In the genomic region with DNA sequence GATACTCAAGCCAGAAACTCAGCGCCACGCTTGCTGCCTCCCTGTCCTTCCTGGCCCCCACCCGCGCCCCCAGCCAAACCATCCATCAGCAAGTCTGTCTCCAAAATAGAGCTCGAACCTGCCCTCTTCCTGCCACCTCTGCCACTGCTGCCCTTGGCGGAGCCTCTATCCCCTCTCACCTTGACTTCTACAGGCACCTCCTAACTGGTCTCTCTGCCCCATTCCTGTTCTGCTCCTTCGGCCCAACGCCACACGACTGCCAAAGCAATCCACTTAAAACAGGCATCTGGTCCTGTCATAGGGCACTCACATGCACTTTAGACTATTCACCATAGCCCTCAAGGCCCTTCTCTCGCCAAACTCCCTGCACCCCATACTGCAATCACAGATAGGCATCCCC, we compare ENCODE assay signal across 12 cellular contexts.
"Had no signal": no experiment of that assay in that cellular context is flagged by ENCODE, and none has a peak within 500 bp of the region (broad histone marks: within the 10 kb centered on the region; RNA-seq: fewer than 3 reads in every experiment).

No MANE protein-coding gene starts in this region.

- H3K4me3 ChIP-seq: adrenal gland, right lobe of liver had no signal

- H3K27ac ChIP-seq: adrenal gland, right lobe of liver had no signal

- ATAC-seq: naive thymus-derived CD8-positive, alpha-beta T cell; right lobe of liver had no signal

- H3K36me3 ChIP-seq: adrenal gland, right lobe of liver had no signal

- DNase-seq: activated CD4-positive, alpha-beta T cell treated with anti-CD3 and anti-CD28 coated beads, Interleukin-2, amount 10 ng/mL, durations not matched to agents 7 days and 5 days; activated naive CD4-positive, alpha-beta T cell treated with anti-CD3 and anti-CD28 coated beads, Interleukin-2, amount 10 ng/mL, durations not matched to agents 7 days and 5 days; activated T-cell treated with anti-CD3 and anti-CD28 coated beads for 4 hours; adrenal gland; effector memory CD4-positive, alpha-beta T cell; hippocampal formation; mammary epithelial cell; naive thymus-derived CD8-positive, alpha-beta T cell; occipital lobe; right lobe of liver; stimulated activated CD4-positive, alpha-beta T cell treated with anti-CD3 and anti-CD28 coated beads, Interleukin-1b, Interleukin-23, amount 100 ng/mL, for 48 hours; stimulated activated naive CD8-positive, alpha-beta T cell treated with anti-CD3 and anti-CD28 coated beads, Interleukin-15, amount 100 ng/mL, for 72 hours had no signal

- H3K27me3 ChIP-seq: adrenal gland, right lobe of liver had no signal

- H3K9me3 ChIP-seq: adrenal gland, right lobe of liver had no signal
